Comparison of ENCODE assay signal across 1 cellular context in genomic region chr1:80064524-80064923, GRCh38.
TF ChIP-seq lines count a peak whose summit lies in the region.

No MANE protein-coding gene starts in this region.

TF ChIP-seq in SK-N-SH treated with all-trans-retinoic acid at 6 μM for 48 hours, 23 proteins besides CTCF, POLR2A, EP300 and RAD21 (continued from another document):
- no peak for TF ChIP-seq ZFP30 (CRISPR knock-in tag; IDR thresholded peaks at IDR 0.05)
- TF ChIP-seq ESRRG (CRISPR knock-in tag; IDR thresholded peaks at IDR 0.05): no peak
- no peak for TF ChIP-seq BACH2 (CRISPR knock-in tag; IDR thresholded peaks at IDR 0.05; ENCODE audit: borderline replicate concordance)
